In genomic region chr1:203271018-203271743, GRCh38 we compare ENCODE assay signal across 1 cellular context.
TF ChIP-seq lines count a peak whose summit lies in the region.

No MANE protein-coding gene starts in this region.

TF ChIP-seq in HEK293, 187 proteins besides CTCF, POLR2A, EP300 and RAD21 (continued from another document):
- TF ChIP-seq ZBTB11 (tag by site-specific recombination; conservative IDR thresholded peaks at IDR 0.05; ENCODE audit: low read depth) (peak; percentile 45; the same call in 1 of the 2 replicates), PATZ1 (tag by site-specific recombination; IDR thresholded peaks at IDR 0.05) (no peak), OVOL3 (tag by site-specific recombination; IDR thresholded peaks at IDR 0.05) (no peak), OSR2 (tag by site-specific recombination; IDR thresholded peaks at IDR 0.05) (no peak), SALL2 (tag by site-specific recombination; IDR thresholded peaks at IDR 0.05; ENCODE audit: borderline replicate concordance) (no peak), ZNF600 (tag by site-specific recombination; IDR thresholded peaks at IDR 0.05) (peak; percentile 82), PRDM1 (tag by site-specific recombination; IDR thresholded peaks at IDR 0.05) (no peak), ZNF660 (tag by site-specific recombination; IDR thresholded peaks at IDR 0.05) (no peak), ZSCAN23 (tag by site-specific recombination; IDR thresholded peaks at IDR 0.05) (no peak), KLF7 (tag by site-specific recombination; IDR thresholded peaks at IDR 0.05; ENCODE audit: borderline replicate concordance) (no peak), SP3 (tag by site-specific recombination; IDR thresholded peaks at IDR 0.05) (peak; percentile 58), ZNF132 (tag by site-specific recombination; IDR thresholded peaks at IDR 0.05; ENCODE audit: borderline replicate concordance) (no peak), ZNF138 (tag by site-specific recombination; IDR thresholded peaks at IDR 0.05; ENCODE audit: borderline replicate concordance) (no peak), PBX3 (CRISPR knock-in tag; IDR thresholded peaks at IDR 0.05) (no peak), SCRT1 (tag by site-specific recombination; IDR thresholded peaks at IDR 0.05; ENCODE audit: borderline replicate concordance) (no peak), REPIN1 (tag by site-specific recombination; IDR thresholded peaks at IDR 0.05; ENCODE audit: low read depth) (no peak), ZNF776 (tag by site-specific recombination; IDR thresholded peaks at IDR 0.05; ENCODE audit: borderline replicate concordance) (no peak), ZNF280C (tag by site-specific recombination; IDR thresholded peaks at IDR 0.05) (no peak), ZNF843 (tag by site-specific recombination; IDR thresholded peaks at IDR 0.05) (no peak), ZNF654 (tag by site-specific recombination; IDR thresholded peaks at IDR 0.05; ENCODE audit: low read depth) (no peak)
